ENCODE assay signal across 16 cellular contexts in genomic region chr20:49615401-49616153, GRCh38. TPM values are rescaled to one million over a fixed set of nuclear protein-coding genes. Genes with fewer than 3 reads are reported as not detected.
DNase-seq lines count a peak whose midpoint lies in the region; FAIRE-seq and TF ChIP-seq lines count a peak whose summit lies in the region.
"Had no signal": no experiment of that assay in that cellular context is flagged by ENCODE, and none has a peak within 500 bp of the region (broad histone marks: within the 10 kb centered on the region; RNA-seq: fewer than 3 reads in every experiment).

No MANE protein-coding gene starts in this region.

- WGBS in small intestine, 3 donors, result 37 to 63% (median 38%) methylated on average over 14 to 15 of the region's 15 CpGs

- H3K36me3 ChIP-seq in left ventricle myocardium inferior (no peaks in the 10 kb centered on the region), small intestine (ENCODE audit: control insufficient read depth in 2 of 2, insufficient read depth in 2 of 2, low read length in 2 of 2) (no peaks in the 10 kb centered on the region)
- H3K36me3 ChIP-seq: lower lobe of right lung, prostate gland, thoracic aorta had no signal

- peaks cover 28% of the 10 kb centered on the region for H3K4me1 ChIP-seq in left ventricle myocardium inferior
- peaks cover 0 to 2% of the 10 kb centered on the region in 2 donors for H3K4me1 ChIP-seq in small intestine (ENCODE audit: control insufficient read depth in 2 of 2, insufficient read depth in 1 of 2, low read depth in 1 of 2, low read length in 1 of 2)
- H3K4me1 ChIP-seq: prostate gland had no signal

- H3K27ac ChIP-seq in RWPE1 (peak overlapping the region; percentile 50), left ventricle myocardium inferior (replicated peaks) (peak overlapping the region; percentile 81), small intestine (ENCODE audit: low read depth in 1 of 2, low read length in 1 of 2) (peak overlapping the region; percentile 12 to 72)
- H3K27ac ChIP-seq: lower lobe of right lung, prostate gland had no signal

- POLR2A ChIA-PET in RWPE1 (lab: Yijun Ruan, JAX; ENCODE audit: low non-redundant PET), result no interaction called here

- no peak for TF ChIP-seq POLR2A in H54 (IDR thresholded peaks at IDR 0.05; ENCODE audit: low read depth, low read length)

- H3K9me3 ChIP-seq in left ventricle myocardium inferior (replicated peaks), result no peaks in the 10 kb centered on the region
- H3K9me3 ChIP-seq in small intestine (ENCODE audit: control insufficient read depth, low read depth), result no peaks in the 10 kb centered on the region
- H3K9me3 ChIP-seq: lower lobe of right lung, prostate gland, thoracic aorta had no signal

- H3K4me3 ChIP-seq in left ventricle myocardium inferior (no peak overlapping the region), small intestine (ENCODE audit: low read depth in 1 of 2, low read length in 2 of 2) (no peak overlapping the region)
- H3K4me3 ChIP-seq: lower lobe of right lung, prostate gland, thoracic aorta had no signal

- intact Hi-C loops in left ventricle myocardium inferior (cut with micrococcal nuclease), result loop anchor here (10.0 kb wide), 1 partner anchor 309 kb away; no protein-coding TSS in a partner anchor

- CTCF ChIA-PET in RWPE1 (lab: Yijun Ruan, JAX), result interaction anchor here (1.7 to 2.1 kb wide), 3 partner anchors 73 to 273 kb away, joined by 8 to 11 read pairs (median 9); no protein-coding TSS in a partner anchor

- DNase-seq in H54 (ENCODE audit: insufficient read length, low spot score) (peak; percentile 70), RWPE1 (ENCODE audit: low spot score) (peak; percentile 55), left ventricle myocardium inferior (peak; percentile 82), small intestine (peak; percentile 94), inferior parietal cortex (ENCODE audit: extremely low spot score) (no peak), 8988T (no peak), NCI-H1105 treated with DMSO at 0.1 percent for 48 hours (lab: John Stamatoyannopoulos, UW) (no peak), occipital lobe (lab: John Stamatoyannopoulos, UW) (no peak)
- DNase-seq: activated T-cell treated with anti-CD3 and anti-CD28 coated beads, Interleukin-2, amount 50 U/mL, for 4 hours; effector CD4-positive, alpha-beta T cell; lower lobe of right lung; NCI-H1436; NCI-H526 had no signal

- no peaks in the 10 kb centered on the region for H3K27me3 ChIP-seq in left ventricle myocardium inferior (ENCODE audit: low read depth)
- no peaks in the 10 kb centered on the region for H3K27me3 ChIP-seq in small intestine (ENCODE audit: control insufficient read depth in 2 of 2, insufficient read depth in 2 of 2, low read length in 2 of 2)

- TF ChIP-seq CTCF in RWPE1 (conservative IDR thresholded peaks at IDR 0.05; ENCODE audit: low read depth) (no peak), left ventricle myocardium inferior (IDR thresholded peaks at IDR 0.05; ENCODE audit: borderline replicate concordance) (no peak)

- no peak for FAIRE-seq in H54 (lab: Jason Lieb, UNC)
- FAIRE-seq in small intestine (lab: Jason Lieb, UNC), result no peak
- FAIRE-seq: D721Med had no signal

RNA-seq across cellular contexts. Expression of gene PTGIS, which starts 47.6 kb away (rescaled TPM):
- total RNA-seq in left ventricle myocardium inferior (26.3 TPM), occipital lobe (10.8 TPM)
- 10 to 100 TPM in 1 of 3 donors, under 1 TPM in 2; 0.22 to 15.1 (median 0.54) TPM for polyA plus RNA-seq in small intestine

Comparison
In these comparisons a context has a peak if more than half of its experiments do, and no peak if none do; other contexts are left out.
1. DNase-seq: peak in H54 (single experiment), RWPE1 (single experiment), left ventricle myocardium inferior (single experiment) and small intestine (single experiment); none in inferior parietal cortex (single experiment), 8988T (single experiment), NCI-H1105 treated with DMSO at 0.1 percent for 48 hours (single experiment) and occipital lobe (single experiment).
2. Peak in every context shown above with its lines, with median percentiles within 50 percentile points of each other: H3K27ac ChIP-seq.